Comparison of ENCODE assay signal across 16 cellular contexts in the genomic region with DNA sequence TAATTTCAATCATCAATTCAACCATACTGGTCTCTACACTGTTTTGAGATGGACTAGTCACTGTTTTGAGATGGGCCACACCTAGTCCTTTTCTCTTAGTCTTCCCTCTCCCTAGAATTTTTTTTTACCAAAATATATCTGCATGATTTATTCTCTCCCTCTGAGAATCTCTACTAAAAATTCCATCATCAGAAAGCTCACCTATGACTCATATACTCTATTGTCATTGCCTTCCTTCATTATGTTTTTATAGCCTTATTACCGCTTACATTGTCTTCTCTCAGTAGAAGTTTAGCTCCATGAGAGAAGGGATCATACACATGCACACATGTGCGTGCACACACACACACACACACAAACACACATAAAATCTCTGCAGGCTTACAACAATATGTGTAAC.
DNase-seq lines count a peak whose midpoint lies in the region; TF ChIP-seq lines count a peak whose summit lies in the region.
"Had no signal": no experiment of that assay in that cellular context is flagged by ENCODE, and none has a peak within 500 bp of the region (broad histone marks: within the 10 kb centered on the region; RNA-seq: fewer than 3 reads in every experiment).

No MANE protein-coding gene starts in this region.

- no peak for TF ChIP-seq POLR2A in uterus (IDR thresholded peaks at IDR 0.05)

- intact Hi-C loops in uterus (cut with DNase I; ENCODE audit: low total_unique reads) = no loop called here

- H3K36me3 Mint-ChIP-seq in T-helper 2 cell treated with Interferon-gamma antibody and Interleukin-4, amounts not matched to agents 5 μg/mL and 100 μg/mL, for 36 hours (ENCODE audit: low read depth) = no peaks in the 10 kb centered on the region
- H3K36me3 Mint-ChIP-seq: CD4-positive, alpha-beta memory T cell had no signal

- H3K36me3 ChIP-seq in uterus = no peaks in the 10 kb centered on the region

- peak; percentile 10 for DNase-seq in ELR (ENCODE audit: low read depth)
- DNase-seq in NCI-H226 = peak; percentile 6
- peak; percentile 12 for DNase-seq in glomerular endothelial cell (ENCODE audit: extremely low read depth, low read depth, low spot score)
- DNase-seq in uterus = no peak
- no peak for DNase-seq in NCI-H2171 (lab: John Stamatoyannopoulos, UW)
- no peak for DNase-seq in T-helper 2 cell treated with Interferon-gamma antibody and Interleukin-4, amounts not matched to agents 5 μg/mL and 100 μg/mL, for 36 hours (ENCODE audit: low spot score)
- DNase-seq: 8988T; C1 segment of cervical spinal cord; Calu3; CD4-positive, alpha-beta memory T cell; COR-L47; DMS53; DMS79 treated with DMSO at 0.1 percent for 48 hours; GM23248; H7; HCEC 1CT had no signal

- no peak overlapping the region for H3K27ac ChIP-seq in uterus
- H3K27ac ChIP-seq: GM23248 had no signal

- no peak overlapping the region for H3K4me3 ChIP-seq in uterus
- H3K4me3 ChIP-seq: GM23248 had no signal

- no peaks in the 10 kb centered on the region for H3K27me3 Mint-ChIP-seq in T-helper 2 cell treated with Interferon-gamma antibody and Interleukin-4, amounts not matched to agents 5 μg/mL and 100 μg/mL, for 36 hours (ENCODE audit: low read depth)
- H3K27me3 Mint-ChIP-seq: CD4-positive, alpha-beta memory T cell had no signal

- H3K27me3 ChIP-seq in uterus = no peaks in the 10 kb centered on the region

- H3K4me3 Mint-ChIP-seq in T-helper 2 cell treated with Interferon-gamma antibody and Interleukin-4, amounts not matched to agents 5 μg/mL and 100 μg/mL, for 36 hours = no peak overlapping the region
- H3K4me3 Mint-ChIP-seq: CD4-positive, alpha-beta memory T cell had no signal

- H3K27ac Mint-ChIP-seq in T-helper 2 cell treated with Interferon-gamma antibody and Interleukin-4, amounts not matched to agents 5 μg/mL and 100 μg/mL, for 36 hours = no peak overlapping the region
- H3K27ac Mint-ChIP-seq: CD4-positive, alpha-beta memory T cell had no signal

- no peak for TF ChIP-seq CTCF in uterus (IDR thresholded peaks at IDR 0.05)

- no peaks in the 10 kb centered on the region for H3K4me1 Mint-ChIP-seq in T-helper 2 cell treated with Interferon-gamma antibody and Interleukin-4, amounts not matched to agents 5 μg/mL and 100 μg/mL, for 36 hours (ENCODE audit: low read depth)
- H3K4me1 Mint-ChIP-seq: CD4-positive, alpha-beta memory T cell had no signal

- H3K4me1 ChIP-seq in uterus = no peaks in the 10 kb centered on the region

- no peaks in the 10 kb centered on the region for H3K9me3 ChIP-seq in uterus

- peaks cover 9% of the 10 kb centered on the region for H3K9me3 Mint-ChIP-seq in T-helper 2 cell treated with Interferon-gamma antibody and Interleukin-4, amounts not matched to agents 5 μg/mL and 100 μg/mL, for 36 hours

Comparison
In these comparisons a context has a peak if more than half of its experiments do, and no peak if none do; other contexts are left out.
1. DNase-seq: peak in ELR (single experiment), NCI-H226 (single experiment) and glomerular endothelial cell (single experiment); none in uterus (0 of 2), NCI-H2171 (single experiment) and T-helper 2 cell treated with Interferon-gamma antibody and Interleukin-4, amounts not matched to agents 5 μg/mL and 100 μg/mL, for 36 hours (single experiment).